8 cellular contexts compared by ENCODE assay signal in the genomic region with DNA sequence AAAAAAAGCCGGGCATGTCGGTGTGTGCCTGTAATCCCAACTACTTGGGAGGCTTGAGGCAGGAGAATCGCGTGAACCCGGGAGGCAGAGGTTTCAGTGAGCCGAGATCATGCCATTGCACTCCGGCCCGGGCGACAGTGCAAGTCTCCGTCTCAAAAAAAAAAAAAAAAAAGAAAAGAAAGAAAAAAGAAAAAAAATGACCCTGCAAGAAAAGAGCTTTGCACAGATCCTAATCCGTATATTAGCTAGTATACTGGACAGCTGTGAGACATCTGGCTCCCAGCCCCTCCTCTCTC. TPM values are rescaled to one million over a fixed set of nuclear protein-coding genes. Genes with fewer than 3 reads are reported as not detected.
DNase-seq lines count a peak whose midpoint lies in the region; ATAC-seq and TF ChIP-seq lines count a peak whose summit lies in the region.

No MANE protein-coding gene starts in this region.

- H3K4me1 Mint-ChIP-seq in T-helper 1 cell treated with Interleukin-12 subunit alpha and Interleukin-12 subunit beta and Interleukin-4 antibody, amounts not matched to agents 30 μg/mL and 1 μg/mL, for 36 hours (ENCODE audit: low read depth) = peaks cover 24% of the 10 kb centered on the region
- peaks cover 35 to 50% of the 10 kb centered on the region in 2 donors for H3K4me1 Mint-ChIP-seq in stimulated activated naive B cell treated with anti-CD40 and anti-IgM and Interleukin-4, amounts not matched to agents 10 μg/mL and 1 μg/mL and 100 μg/mL, for 72 hours

- peaks cover 37% of the 10 kb centered on the region for H3K79me2 ChIP-seq in hepatocyte

- peaks cover 7% of the 10 kb centered on the region for H3K36me3 Mint-ChIP-seq in T-helper 1 cell treated with Interleukin-12 subunit alpha and Interleukin-12 subunit beta and Interleukin-4 antibody, amounts not matched to agents 30 μg/mL and 1 μg/mL, for 36 hours (ENCODE audit: low read depth)
- peaks cover 0 to 8% of the 10 kb centered on the region in 2 donors for H3K36me3 Mint-ChIP-seq in stimulated activated naive B cell treated with anti-CD40 and anti-IgM and Interleukin-4, amounts not matched to agents 10 μg/mL and 1 μg/mL and 100 μg/mL, for 72 hours

- H3K4me3 ChIP-seq in WERI-Rb-1 (ENCODE audit: low read depth, low read length) = no peak overlapping the region
- no peak overlapping the region for H3K4me3 ChIP-seq in hepatocyte

- peak overlapping the region; percentile 86 for H3K4me3 Mint-ChIP-seq in T-helper 1 cell treated with Interleukin-12 subunit alpha and Interleukin-12 subunit beta and Interleukin-4 antibody, amounts not matched to agents 30 μg/mL and 1 μg/mL, for 36 hours
- H3K4me3 Mint-ChIP-seq in stimulated activated naive B cell treated with anti-CD40 and anti-IgM and Interleukin-4, amounts not matched to agents 10 μg/mL and 1 μg/mL and 100 μg/mL, for 72 hours = peak overlapping the region; percentile 87 to 88

- DNase-seq in T-helper 1 cell (no peak), WERI-Rb-1 (no peak), hepatocyte (ENCODE audit: low spot score) (no peak)
- no peak for DNase-seq in stimulated activated naive B cell treated with anti-CD40 and anti-IgM and Interleukin-4, amounts not matched to agents 10 μg/mL and 1 μg/mL and 100 μg/mL, for 72 hours
- no peak for DNase-seq in stimulated activated naive CD4-positive, alpha-beta T cell (lab: John Stamatoyannopoulos, UW)

- H3K9me3 Mint-ChIP-seq in T-helper 1 cell treated with Interleukin-12 subunit alpha and Interleukin-12 subunit beta and Interleukin-4 antibody, amounts not matched to agents 30 μg/mL and 1 μg/mL, for 36 hours = no peaks in the 10 kb centered on the region
- H3K9me3 Mint-ChIP-seq in stimulated activated naive B cell treated with anti-CD40 and anti-IgM and Interleukin-4, amounts not matched to agents 10 μg/mL and 1 μg/mL and 100 μg/mL, for 72 hours = no peaks in the 10 kb centered on the region

- peak overlapping the region; percentile 72 for H3K4me2 ChIP-seq in hepatocyte

- no peak for TF ChIP-seq CTCF in WERI-Rb-1 (IDR thresholded peaks at IDR 0.05; ENCODE audit: low read depth, low read length)
- no peak for TF ChIP-seq CTCF in hepatocyte (IDR thresholded peaks at IDR 0.05; ENCODE audit: poor library complexity)

- no peaks in the 10 kb centered on the region for H3K27me3 Mint-ChIP-seq in T-helper 1 cell treated with Interleukin-12 subunit alpha and Interleukin-12 subunit beta and Interleukin-4 antibody, amounts not matched to agents 30 μg/mL and 1 μg/mL, for 36 hours (ENCODE audit: low read depth)
- H3K27me3 Mint-ChIP-seq in stimulated activated naive B cell treated with anti-CD40 and anti-IgM and Interleukin-4, amounts not matched to agents 10 μg/mL and 1 μg/mL and 100 μg/mL, for 72 hours = no peaks in the 10 kb centered on the region

- peak overlapping the region; percentile 99 for H3K27ac Mint-ChIP-seq in T-helper 1 cell treated with Interleukin-12 subunit alpha and Interleukin-12 subunit beta and Interleukin-4 antibody, amounts not matched to agents 30 μg/mL and 1 μg/mL, for 36 hours
- H3K27ac Mint-ChIP-seq in stimulated activated naive B cell treated with anti-CD40 and anti-IgM and Interleukin-4, amounts not matched to agents 10 μg/mL and 1 μg/mL and 100 μg/mL, for 72 hours = peak overlapping the region; percentile 96

- H3K9me2 ChIP-seq in hepatocyte (replicated peaks; ENCODE audit: insufficient read depth) = no peaks in the 10 kb centered on the region

- H2AFZ ChIP-seq in hepatocyte = peak overlapping the region; percentile 92

- H3K9me3 ChIP-seq in WERI-Rb-1 (ENCODE audit: severe bottlenecking) (no peaks in the 10 kb centered on the region), hepatocyte (ENCODE audit: low read depth) (no peaks in the 10 kb centered on the region)

- H3K27me3 ChIP-seq in WERI-Rb-1 (ENCODE audit: insufficient read depth, low read depth, severe bottlenecking) (no peaks in the 10 kb centered on the region), hepatocyte (no peaks in the 10 kb centered on the region)

- no peak for ATAC-seq in stimulated activated naive B cell treated with anti-CD40 and anti-IgM and Interleukin-4, amounts not matched to agents 10 μg/mL and 1 μg/mL and 100 μg/mL, for 72 hours (replicated peaks)
- ATAC-seq in GM21786 (IDR thresholded peaks at IDR 0.05; ENCODE audit: unreplicated experiment) (no peak), HG02623 (IDR thresholded peaks at IDR 0.05; ENCODE audit: unreplicated experiment) (no peak)

- H3K36me3 ChIP-seq in WERI-Rb-1 = peaks cover 6% of the 10 kb centered on the region; the same call in 1 of the 2 replicates
- no peaks in the 10 kb centered on the region for H3K36me3 ChIP-seq in hepatocyte (replicated peaks; ENCODE audit: insufficient read depth, low read depth)

- 82% methylated on average over 11 of the region's 11 CpGs for WGBS in hepatocyte (ENCODE audit: low lambda C conversion rate, missing lambda C conversion rate)

- H4K20me1 ChIP-seq in hepatocyte (ENCODE audit: insufficient read depth, poor library complexity, severe bottlenecking) = no peaks in the 10 kb centered on the region

- H3K4me1 ChIP-seq in hepatocyte (ENCODE audit: insufficient read depth) = peaks cover 24% of the 10 kb centered on the region

- H3K27ac ChIP-seq in WERI-Rb-1 = peak overlapping the region; percentile 88; the same call in 1 of the 2 replicates
- peak overlapping the region; percentile 96 for H3K27ac ChIP-seq in hepatocyte

RNA-seq across cellular contexts. Expression of a gene that starts 1.0 kb away (rescaled TPM):
- 103 and 106 TPM in 2 replicates for total RNA-seq in hepatocyte
- polyA plus RNA-seq in hepatocyte = 53.7 and 54.9 TPM in 2 replicates

RNA-seq across cellular contexts. Expression of a gene that starts 59.7 kb away (rescaled TPM):
- 0.12 TPM in 1 of 2 replicates, not detected in the other for total RNA-seq in hepatocyte
- 0.52 TPM in 1 of 2 replicates, not detected in the other for polyA plus RNA-seq in hepatocyte
